15 cellular contexts compared by ENCODE assay signal in genomic region chr1:246063013-246063616, GRCh38.
"Had no signal": no experiment of that assay in that cellular context is flagged by ENCODE, and none has a peak within 500 bp of the region (broad histone marks: within the 10 kb centered on the region; RNA-seq: fewer than 3 reads in every experiment).

No MANE protein-coding gene starts in this region.

- H3K4me1 ChIP-seq: gastrocnemius medialis, psoas muscle, sigmoid colon, upper lobe of left lung, vagina had no signal

- H3K9me3 ChIP-seq: gastrocnemius medialis, left lung, psoas muscle, sigmoid colon, upper lobe of left lung, vagina had no signal

- DNase-seq: effector memory CD4-positive, alpha-beta T cell; gastrocnemius medialis; islet precursor cell; left lung; mesenchymal stem cell; naive B cell; psoas muscle; retina; sigmoid colon; stimulated activated naive CD4-positive, alpha-beta T cell; upper lobe of left lung had no signal

- H3K27me3 ChIP-seq: gastrocnemius medialis, left lung, sigmoid colon, upper lobe of left lung, vagina had no signal

- ATAC-seq: esophagus mucosa, gastrocnemius medialis, left lung, psoas muscle had no signal

- H3K27ac ChIP-seq: gastrocnemius medialis, left lung, psoas muscle, sigmoid colon, skin epidermis, upper lobe of left lung, vagina had no signal

- H3K4me3 ChIP-seq: gastrocnemius medialis, left lung, lung, psoas muscle, sigmoid colon, skin epidermis, upper lobe of left lung, vagina had no signal

- H3K36me3 ChIP-seq: gastrocnemius medialis, left lung, sigmoid colon, upper lobe of left lung, vagina had no signal
